In genomic region chr14:95289323-95290010, GRCh38 we compare ENCODE assay signal across 12 cellular contexts. TPM values are rescaled to one million over a fixed set of nuclear protein-coding genes. Genes with fewer than 3 reads are reported as not detected.
DNase-seq lines count a peak whose midpoint lies in the region; ATAC-seq, FAIRE-seq and TF ChIP-seq lines count a peak whose summit lies in the region.
"Had no signal": no experiment of that assay in that cellular context is flagged by ENCODE, and none has a peak within 500 bp of the region (broad histone marks: within the 10 kb centered on the region; RNA-seq: fewer than 3 reads in every experiment).

No MANE protein-coding gene starts in this region.

- H3K27me3 ChIP-seq in left ventricle myocardium inferior (ENCODE audit: low read depth) (no peaks in the 10 kb centered on the region), right atrium auricular region (no peaks in the 10 kb centered on the region), Karpas-422 (ENCODE audit: low read length) (no peaks in the 10 kb centered on the region), HepG2 (ENCODE audit: control insufficient read depth in 1 of 2, insufficient read depth in 2 of 2, low read length in 2 of 2) (no peaks in the 10 kb centered on the region)

- BruUV-seq in HepG2 (replicated peaks; lab: Mats Ljungman, UMichigan), result no TSS peak

- H3K4me3 Mint-ChIP-seq in type B pancreatic cell, result no peak overlapping the region
- H3K4me3 Mint-ChIP-seq: IgD-negative memory B cell had no signal

- peaks cover 7% of the 10 kb centered on the region for H3K9me3 Mint-ChIP-seq in type B pancreatic cell
- H3K9me3 Mint-ChIP-seq: IgD-negative memory B cell had no signal

- TF ChIP-seq POLR2A in GM18505 (IDR thresholded peaks at IDR 0.05; ENCODE audit: borderline replicate concordance, extremely low read depth, insufficient read depth, insufficient read length) (no peak), HepG2 (IDR thresholded peaks at IDR 0.05; ENCODE audit: insufficient read depth in 1 of 2, low read depth in 2 of 2, low read length in 2 of 2) (no peak)

- CTCF ChIA-PET in HepG2 (lab: Yijun Ruan, JAX; ENCODE audit: low intra/inter-chr PET ratio, low total read pairs), result no interaction called here

- POLR2A ChIA-PET in HepG2 (lab: Yijun Ruan, JAX), result interaction anchor here (1.1 kb wide), 1 partner anchor 16 kb away, joined by 4 read pairs; no protein-coding TSS in a partner anchor

- H3K4me1 Mint-ChIP-seq in type B pancreatic cell (ENCODE audit: unreplicated experiment), result peaks cover 8% of the 10 kb centered on the region

- H4K20me1 ChIP-seq in Karpas-422 (ENCODE audit: insufficient read depth, low read depth, low read length), result no peaks in the 10 kb centered on the region
- no peaks in the 10 kb centered on the region for H4K20me1 ChIP-seq in HepG2 (ENCODE audit: insufficient read depth, low read length)

- peak overlapping the region; percentile 53 for H3K9ac ChIP-seq in Karpas-422 (ENCODE audit: low read length)
- H3K9ac ChIP-seq in HepG2 (ENCODE audit: insufficient read depth, low read depth, low read length), result no peak overlapping the region

- no peaks in the 10 kb centered on the region for H3K9me3 ChIP-seq in left ventricle myocardium inferior (replicated peaks)
- no peaks in the 10 kb centered on the region for H3K9me3 ChIP-seq in right atrium auricular region
- peaks cover 9% of the 10 kb centered on the region; the same call in 1 of the 2 replicates for H3K9me3 ChIP-seq in Karpas-422 (ENCODE audit: low read length)
- H3K9me3 ChIP-seq in HepG2 (ENCODE audit: low read length), result peaks cover 8% of the 10 kb centered on the region; the same call in 1 of the 2 replicates

- TF ChIP-seq RAD21 in HepG2 (CRISPR knock-in tag; IDR thresholded peaks at IDR 0.05), result no peak

- no peak for FAIRE-seq in HepG2 (lab: Jason Lieb, UNC)
- FAIRE-seq: H54 had no signal

- TF ChIP-seq CTCF in left ventricle myocardium inferior (IDR thresholded peaks at IDR 0.05; ENCODE audit: borderline replicate concordance), result no peak
- no peak for TF ChIP-seq CTCF in right atrium auricular region (IDR thresholded peaks at IDR 0.05)
- TF ChIP-seq CTCF in type B pancreatic cell (conservative IDR thresholded peaks at IDR 0.05), result no peak
- TF ChIP-seq CTCF in HepG2 (CRISPR knock-in tag; IDR thresholded peaks at IDR 0.05), result no peak

- H3K36me3 Mint-ChIP-seq in type B pancreatic cell, result peaks cover 9% of the 10 kb centered on the region

- no peaks in the 10 kb centered on the region for H3K36me3 ChIP-seq in left ventricle myocardium inferior
- no peaks in the 10 kb centered on the region for H3K36me3 ChIP-seq in right atrium auricular region
- H3K36me3 ChIP-seq in Karpas-422 (ENCODE audit: insufficient read depth, low read length), result peaks cover 23% of the 10 kb centered on the region
- no peaks in the 10 kb centered on the region for H3K36me3 ChIP-seq in HepG2 (replicated peaks in 1 of 2; ENCODE audit: control insufficient read depth in 1 of 2, insufficient read depth in 2 of 2, low read length in 2 of 2)

- H3K4me3 ChIP-seq in left ventricle myocardium inferior, result no peak overlapping the region
- H3K4me3 ChIP-seq in right atrium auricular region, result no peak overlapping the region
- H3K4me3 ChIP-seq in Karpas-422 (ENCODE audit: low read length), result no peak overlapping the region
- H3K4me3 ChIP-seq in HepG2 (replicated peaks in 1 of 3; ENCODE audit: insufficient read depth in 1 of 3, low read depth in 2 of 3, low read length in 3 of 3), result no peak overlapping the region

- H3K27ac ChIP-seq in left ventricle myocardium inferior (replicated peaks) (peak overlapping the region; percentile 87), right atrium auricular region (no peak overlapping the region), Karpas-422 (ENCODE audit: low read length) (peak overlapping the region; percentile 93), HepG2 (ENCODE audit: extremely low read length, insufficient read depth, low read length) (no peak overlapping the region)

- no peaks in the 10 kb centered on the region for H3K27me3 Mint-ChIP-seq in type B pancreatic cell

- 95% methylated on average over 6 of the region's 6 CpGs for WGBS in HepG2 (ENCODE audit: low lambda C conversion rate)

- H3K4me2 ChIP-seq in Karpas-422 (ENCODE audit: low read depth, low read length, poor library complexity, severe bottlenecking), result peak overlapping the region; percentile 61
- no peak overlapping the region for H3K4me2 ChIP-seq in HepG2 (ENCODE audit: low read depth, low read length)

- H3K4me1 ChIP-seq in left ventricle myocardium inferior (peaks cover 47% of the 10 kb centered on the region), right atrium auricular region (peaks cover 0 to 23% of the 10 kb centered on the region in 2 donors), Karpas-422 (ENCODE audit: low read length) (peaks cover 91% of the 10 kb centered on the region), HepG2 (ENCODE audit: insufficient read depth, low read length) (peaks cover 43% of the 10 kb centered on the region)

- in situ Hi-C loops in HepG2 (cut with HindIII; ENCODE audit: extremely low pct_ligation_motif_present, low pct_unique_long_range_greater_than_20kb), result no loop called here

- TF ChIP-seq EP300 in HepG2 (IDR thresholded peaks at IDR 0.05; ENCODE audit: low read depth in 2 of 2, low read length in 2 of 2) (no peak), HepG2 (CRISPR knock-in tag; IDR thresholded peaks at IDR 0.05; ENCODE audit: borderline replicate concordance) (no peak)

- H3K79me2 ChIP-seq in Karpas-422 (ENCODE audit: low read length), result peaks cover 54% of the 10 kb centered on the region
- H3K79me2 ChIP-seq in HepG2 (ENCODE audit: insufficient read depth, low read length), result peaks cover 3% of the 10 kb centered on the region

- ATAC-seq in left lobe of liver (no peak), GM18505 (IDR thresholded peaks at IDR 0.05; ENCODE audit: unreplicated experiment) (no peak), HepG2 (no peak)

- DNase-seq in left ventricle myocardium inferior, result no peak
- DNase-seq in right atrium auricular region (ENCODE audit: low spot score), result no peak
- DNase-seq in Karpas-422, result no peak
- DNase-seq in left lobe of liver (ENCODE audit: low spot score), result peak; percentile 34
- DNase-seq in type B pancreatic cell (ENCODE audit: extremely low spot score, unreplicated experiment), result peak; percentile 34
- no peak for DNase-seq in activated CD4-positive, CD25-positive, alpha-beta regulatory T cell (lab: John Stamatoyannopoulos, UW)
- DNase-seq in HepG2 (ENCODE audit: low spot score), result no peak
- DNase-seq: DMS53, GF-D8 had no signal

- H3K27ac Mint-ChIP-seq in type B pancreatic cell, result no peak overlapping the region
- H3K27ac Mint-ChIP-seq: IgD-negative memory B cell had no signal

- intact Hi-C loops in left ventricle myocardium inferior (cut with micrococcal nuclease), result no loop called here
- intact Hi-C loops in HepG2 (cut with micrococcal nuclease; ENCODE audit: unreplicated experiment), result no loop called here

- H2AFZ ChIP-seq in Karpas-422 (ENCODE audit: low read length) (no peak overlapping the region), HepG2 (ENCODE audit: low read length) (no peak overlapping the region)

- H3K9me2 ChIP-seq in Karpas-422 (replicated peaks; ENCODE audit: insufficient read depth, low read length), result no peaks in the 10 kb centered on the region

TF ChIP-seq in HepG2, 621 proteins besides CTCF, POLR2A, EP300 and RAD21 (continues in another document):
- TF ChIP-seq RBAK (CRISPR knock-in tag; IDR thresholded peaks at IDR 0.05), result no peak
- TF ChIP-seq HMGXB4 (CRISPR knock-in tag; IDR thresholded peaks at IDR 0.05; ENCODE audit: borderline replicate concordance in 1 of 2, low read depth in 1 of 2), result no peak

RNA-seq across cellular contexts. Expression of gene CLMN, which starts 30.2 kb away (rescaled TPM):
- 3.7 TPM for total RNA-seq in left ventricle myocardium inferior
- total RNA-seq in right atrium auricular region, result 1 to 10 TPM; 3.4 to 4.0 TPM
- 40.1 and 56.1 TPM in 2 replicates for total RNA-seq in Karpas-422 (2014; rRNA removed; shearing (Covaris generic); ENCODE audit: low replicate concordance)
- total RNA-seq in left lobe of liver, result 67.7 TPM
- total RNA-seq in type B pancreatic cell (ENCODE audit: low replicate concordance), result 10.2 and 23.0 TPM in 2 replicates
- 15.1 and 16.2 TPM in 2 replicates for total RNA-seq in HepG2 (2016; rRNA removed; fragmentation: Illumina TruSeq; extraction: Trizol)
- 4.4 and 5.9 TPM in 2 replicates for total RNA-seq in HepG2 (2016; cell fraction: cytosol; rRNA removed; fragmentation: Illumina TruSeq; extraction: Trizol; ENCODE audit: low read depth)
- 13.1 and 14.8 TPM in 2 replicates for total RNA-seq in HepG2 (2016; cell fraction: insoluble cytoplasmic fraction; rRNA removed; fragmentation: Illumina TruSeq; extraction: Trizol)
- 8.6 and 9.0 TPM in 2 replicates for total RNA-seq in HepG2 (2016; cell fraction: membrane; rRNA removed; fragmentation: Illumina TruSeq; extraction: Trizol)
- 21.4 and 22.0 TPM in 2 replicates for total RNA-seq in HepG2 (2016; cell fraction: nucleus; rRNA removed; fragmentation: Illumina TruSeq; extraction: Trizol)
- polyA plus RNA-seq in HepG2 (2011; rRNA removed), result 16.4 and 16.7 TPM in 2 replicates
- polyA plus RNA-seq in HepG2 (2011; cell fraction: cytosol; rRNA removed), result 5.7 and 6.9 TPM in 2 replicates
- polyA plus RNA-seq in HepG2 (2011; cell fraction: nucleus; rRNA removed), result 55.9 and 58.4 TPM in 2 replicates
- 12.5 and 17.3 TPM in 2 replicates for polyA plus RNA-seq in HepG2 (2012)
- polyA plus RNA-seq in HepG2 (2016; cell fraction: cytosol; fragmentation: Illumina TruSeq; extraction: Trizol; ENCODE audit: low read depth), result 4.6 and 4.9 TPM in 2 replicates
- 10.5 and 11.4 TPM in 2 replicates for polyA plus RNA-seq in HepG2 (2016; cell fraction: insoluble cytoplasmic fraction; fragmentation: Illumina TruSeq; extraction: Trizol; ENCODE audit: low read depth)
- polyA plus RNA-seq in HepG2 (2016; cell fraction: membrane; fragmentation: Illumina TruSeq; extraction: Trizol; ENCODE audit: low read depth), result 7.1 and 7.5 TPM in 2 replicates
- polyA plus RNA-seq in HepG2 (2016; cell fraction: nucleus; fragmentation: Illumina TruSeq; extraction: Trizol; ENCODE audit: insufficient read depth, low read depth), result 24.4 and 27.2 TPM in 2 replicates
- 0.51 and 12.1 TPM in 2 replicates for polyA minus RNA-seq in HepG2 (2011; rRNA and poly(A)+ RNA removed; ENCODE audit: low replicate concordance)
- 8.5 and 10.6 TPM in 2 replicates for polyA minus RNA-seq in HepG2 (2011; cell fraction: cytosol; rRNA and poly(A)+ RNA removed)
- 45.1 and 53.1 TPM in 2 replicates for polyA minus RNA-seq in HepG2 (2011; cell fraction: nucleus; rRNA and poly(A)+ RNA removed)

Comparison
In these comparisons a context has a peak if more than half of its experiments do, and no peak if none do; other contexts are left out.
1. H3K27ac ChIP-seq: peak in left ventricle myocardium inferior (single experiment) and Karpas-422 (single experiment); none in right atrium auricular region (0 of 2) and HepG2 (single experiment).
2. DNase-seq: peak in left lobe of liver (single experiment) and type B pancreatic cell (single experiment); none in left ventricle myocardium inferior (single experiment), right atrium auricular region (single experiment), Karpas-422 (single experiment), activated CD4-positive, CD25-positive, alpha-beta regulatory T cell (0 of 4) and HepG2 (single experiment).